ENCODE assay signal across 8 cellular contexts in the genomic region with DNA sequence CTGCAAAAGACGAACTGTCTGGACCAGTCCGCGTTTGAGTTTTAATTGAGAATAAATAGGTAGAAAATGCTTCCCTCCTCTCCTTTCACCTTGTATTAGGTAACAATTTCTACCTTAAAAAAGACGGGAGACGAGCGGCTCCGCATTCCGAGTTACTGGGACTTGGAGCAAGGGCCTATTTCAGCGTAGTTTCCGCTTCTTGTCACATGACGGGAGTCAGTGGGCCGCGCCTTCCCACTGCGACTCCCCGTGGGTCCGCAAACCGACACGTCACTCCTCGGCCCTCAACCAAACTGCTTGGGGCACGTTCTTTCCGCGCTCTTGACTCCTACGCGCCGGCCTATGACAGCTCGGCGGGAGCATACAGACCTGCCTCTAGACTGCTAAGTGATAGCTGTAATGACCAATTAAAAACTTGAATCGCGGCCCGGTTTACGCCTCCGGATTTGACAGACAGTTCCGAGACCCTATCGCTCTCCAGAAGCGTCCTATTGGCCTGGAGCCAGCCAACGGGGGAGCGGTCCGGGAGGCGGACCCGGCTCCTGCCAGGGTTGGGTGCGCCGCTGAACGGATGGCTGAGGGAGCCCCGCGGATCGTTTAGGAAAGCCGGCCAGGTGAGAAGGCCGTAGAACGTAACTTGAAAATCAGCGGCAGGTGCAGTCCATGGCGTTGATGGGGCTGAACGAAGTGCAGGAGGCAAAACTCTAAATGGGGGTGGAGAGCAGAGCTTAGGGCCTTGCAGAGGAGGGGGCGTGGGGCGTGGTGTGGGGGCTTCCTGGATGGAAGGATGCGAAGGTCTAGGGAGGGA. TPM values are rescaled to one million over a fixed set of nuclear protein-coding genes. Genes with fewer than 3 reads are reported as not detected.
DNase-seq lines count a peak whose midpoint lies in the region; ATAC-seq and TF ChIP-seq lines count a peak whose summit lies in the region.

STT3A (plus strand) TSS at position 548 of the 808 bp plus-strand sequence. CDS start 3,064 bp downstream, outside the sequence.

- H3K4me2 ChIP-seq in neural progenitor cell = peak within 1 kb of the TSS; percentile 94

- in situ Hi-C loops in SK-MEL-5 (cut with HindIII; ENCODE audit: low pct_unique_long_range_greater_than_20kb, low sequenced_read_pairs) = no loop called here

- H3F3A ChIP-seq in neural progenitor cell (ENCODE audit: low read depth) = no peaks in the 10 kb centered on the region

- no peaks in the 10 kb centered on the region for H3K9me3 Mint-ChIP-seq in neural progenitor cell

- H3K4me1 ChIP-seq in foreskin keratinocyte (peaks cover 3% of the 10 kb centered on the region), neural progenitor cell (peaks cover 12% of the 10 kb centered on the region)

- peaks cover 6% of the 10 kb centered on the region for H3K36me3 ChIP-seq in neural progenitor cell

- CTCF ChIA-PET in HEK293T (lab: Yijun Ruan, JAX) = no interaction called here

- peaks cover 65% of the 10 kb centered on the region for H3K79me2 ChIP-seq in neural progenitor cell (ENCODE audit: low read depth)

- peak within 1 kb of the TSS; percentile 92 for H3K4me3 ChIP-seq in neural progenitor cell

- DNase-seq in GF-D8 (lab: John Stamatoyannopoulos, UW) = peak; percentile 100
- DNase-seq in HEK293T (ENCODE audit: extremely low spot score) = peak; percentile 95
- peak; percentile 100 for DNase-seq in MV-4-11 (lab: John Stamatoyannopoulos, UW)
- peak; percentile 99 for DNase-seq in SK-MEL-5 (ENCODE audit: low read depth, low spot score)
- DNase-seq in activated naive CD4-positive, alpha-beta T cell treated with Interleukin-2 at 50 U/mL for 16 hours = peak; percentile 96
- peak; percentile 99 to 100 for DNase-seq in foreskin keratinocyte
- peak; percentile 99 for DNase-seq in neural progenitor cell (ENCODE audit: low spot score)
- peak; percentile 100 for DNase-seq in stromal cell of bone marrow (ENCODE audit: low read depth)

- peaks cover 7% of the 10 kb centered on the region for H3K36me3 Mint-ChIP-seq in neural progenitor cell

- POLR2A ChIA-PET in HEK293T (lab: Yijun Ruan, JAX) = interaction anchor here (0.6 to 3.9 kb wide), 7 partner anchors 9 to 33 kb away, joined by 3 to 22 read pairs (median 4); partner anchors contain the start of genes CHEK1 and EI24

- TF ChIP-seq CTCF in foreskin keratinocyte (conservative IDR thresholded peaks at IDR 0.05) (no peak), neural progenitor cell (IDR thresholded peaks at IDR 0.05) (no peak)

- H3K27ac ChIP-seq in foreskin keratinocyte (peak within 1 kb of the TSS; percentile 79), neural progenitor cell (peak within 1 kb of the TSS; percentile 76)

- H3K27me3 ChIP-seq in foreskin keratinocyte (no peaks in the 10 kb centered on the region), neural progenitor cell (no peaks in the 10 kb centered on the region)

- H4K20me1 ChIP-seq in neural progenitor cell (ENCODE audit: low read depth) = peaks cover 14% of the 10 kb centered on the region

- peak within 1 kb of the TSS; percentile 99 for H3K27ac Mint-ChIP-seq in neural progenitor cell

- H3K4me1 Mint-ChIP-seq in neural progenitor cell = peaks cover 32% of the 10 kb centered on the region

- peaks cover 2% of the 10 kb centered on the region for H3K27me3 Mint-ChIP-seq in neural progenitor cell (ENCODE audit: insufficient read depth, low read depth)

- peak; percentile 96 for ATAC-seq in foreskin keratinocyte

- peak within 1 kb of the TSS; percentile 73 for H3K9ac ChIP-seq in neural progenitor cell

- H2AFZ ChIP-seq in neural progenitor cell (replicated peaks) = peak within 1 kb of the TSS; percentile 92

- no peaks in the 10 kb centered on the region for H3K9me3 ChIP-seq in neural progenitor cell (ENCODE audit: low read depth)

- peak within 1 kb of the TSS; percentile 97 for H3K4me3 Mint-ChIP-seq in neural progenitor cell

TF ChIP-seq in HEK293T, 16 proteins besides CTCF, POLR2A, EP300 and RAD21:
- TF ChIP-seq, protein P1, sequence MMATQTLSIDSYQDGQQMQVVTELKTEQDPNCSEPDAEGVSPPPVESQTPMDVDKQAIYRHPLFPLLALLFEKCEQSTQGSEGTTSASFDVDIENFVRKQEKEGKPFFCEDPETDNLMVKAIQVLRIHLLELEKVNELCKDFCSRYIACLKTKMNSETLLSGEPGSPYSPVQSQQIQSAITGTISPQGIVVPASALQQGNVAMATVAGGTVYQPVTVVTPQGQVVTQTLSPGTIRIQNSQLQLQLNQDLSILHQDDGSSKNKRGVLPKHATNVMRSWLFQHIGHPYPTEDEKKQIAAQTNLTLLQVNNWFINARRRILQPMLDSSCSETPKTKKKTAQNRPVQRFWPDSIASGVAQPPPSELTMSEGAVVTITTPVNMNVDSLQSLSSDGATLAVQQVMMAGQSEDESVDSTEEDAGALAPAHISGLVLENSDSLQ (IDR thresholded peaks at IDR 0.05) = peak; percentile 100
- TF ChIP-seq L3MBTL2 (conservative IDR thresholded peaks at IDR 0.05) (peak; percentile 83), BHLHE40 (IDR thresholded peaks at IDR 0.05; ENCODE audit: borderline replicate concordance) (no peak)

RNA-seq across cellular contexts. Expression of gene STT3A, which starts in this region (rescaled TPM):
- total RNA-seq in SK-MEL-5 (2014; rRNA removed; shearing (Covaris generic)) = 125 and 135 TPM in 2 replicates
- polyA plus RNA-seq in SK-MEL-5 (2015; cell fraction: cytosol; rRNA removed) = 117 and 124 TPM in 2 replicates
- 100 TPM in 2 replicates for polyA plus RNA-seq in SK-MEL-5 (2015; cell fraction: nucleus; rRNA removed)
- total RNA-seq in foreskin keratinocyte (171 and 189 TPM in 2 replicates), neural progenitor cell (ENCODE audit: low replicate concordance) (111 and 157 TPM in 2 replicates)
- 103 and 113 TPM in 2 replicates for polyA plus RNA-seq in foreskin keratinocyte

Comparison
In these comparisons a context has a peak if more than half of its experiments do, and no peak if none do; other contexts are left out.
1. Peak in every context shown above with its lines: DNase-seq, ATAC-seq, H3K4me3 ChIP-seq and H3K27ac ChIP-seq.